8 cellular contexts compared by ENCODE assay signal in the genomic region with DNA sequence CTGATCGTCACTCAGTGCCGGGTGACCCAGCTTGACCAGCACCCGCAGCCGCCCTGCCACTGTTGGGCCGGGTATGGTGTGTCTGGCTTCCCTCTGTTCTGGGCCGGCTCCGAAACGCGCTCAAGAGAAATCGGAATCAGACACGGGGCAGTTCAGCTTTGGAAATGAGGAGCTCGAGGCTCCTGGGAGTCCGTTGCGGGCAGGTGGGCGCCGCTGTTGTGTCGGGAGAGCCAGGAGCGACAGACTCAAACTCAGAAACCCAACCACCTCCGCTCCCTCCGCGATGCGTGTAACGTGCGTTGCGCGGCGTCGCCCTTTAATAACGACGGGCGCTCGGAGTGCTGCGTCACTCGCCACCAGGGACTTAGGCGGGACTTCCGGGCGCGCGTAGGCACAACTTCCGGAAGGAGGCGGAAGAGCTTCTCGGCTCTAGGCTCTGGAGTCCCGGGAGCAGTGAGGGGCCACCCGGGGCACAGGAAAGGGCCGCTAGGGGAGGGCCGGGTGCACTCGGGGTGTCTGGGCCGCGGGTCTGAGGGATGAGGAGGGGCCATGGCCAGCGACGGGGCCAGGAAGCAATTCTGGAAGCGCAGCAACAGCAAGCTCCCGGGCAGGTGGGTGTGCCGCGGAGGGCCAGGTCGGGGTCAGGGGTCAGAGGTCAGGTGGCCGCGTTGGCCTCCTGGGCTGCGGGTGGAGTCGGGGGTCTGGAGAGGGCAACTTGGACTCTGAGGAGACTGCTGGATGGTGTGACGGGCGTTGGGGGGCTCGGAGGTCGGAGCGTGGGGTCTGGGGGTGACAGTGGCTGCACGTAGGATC. TPM values are rescaled to one million over a fixed set of nuclear protein-coding genes. Genes with fewer than 3 reads are reported as not detected.
A peak's percentile ranks its signal among the peaks of the same experiment; 100 is the strongest.
DNase-seq lines count a peak whose midpoint lies in the region; ATAC-seq and TF ChIP-seq lines count a peak whose summit lies in the region.

A gene with protein sequence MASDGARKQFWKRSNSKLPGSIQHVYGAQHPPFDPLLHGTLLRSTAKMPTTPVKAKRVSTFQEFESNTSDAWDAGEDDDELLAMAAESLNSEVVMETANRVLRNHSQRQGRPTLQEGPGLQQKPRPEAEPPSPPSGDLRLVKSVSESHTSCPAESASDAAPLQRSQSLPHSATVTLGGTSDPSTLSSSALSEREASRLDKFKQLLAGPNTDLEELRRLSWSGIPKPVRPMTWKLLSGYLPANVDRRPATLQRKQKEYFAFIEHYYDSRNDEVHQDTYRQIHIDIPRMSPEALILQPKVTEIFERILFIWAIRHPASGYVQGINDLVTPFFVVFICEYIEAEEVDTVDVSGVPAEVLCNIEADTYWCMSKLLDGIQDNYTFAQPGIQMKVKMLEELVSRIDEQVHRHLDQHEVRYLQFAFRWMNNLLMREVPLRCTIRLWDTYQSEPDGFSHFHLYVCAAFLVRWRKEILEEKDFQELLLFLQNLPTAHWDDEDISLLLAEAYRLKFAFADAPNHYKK (plus strand): TSS at position 413 of the 813 bp plus-strand sequence. CDS start 137 bp downstream, at position 550.

- ATAC-seq in GM18909 (IDR thresholded peaks at IDR 0.05; ENCODE audit: poor library complexity, unreplicated experiment) (peak; percentile 72), HG03175 (IDR thresholded peaks at IDR 0.05; ENCODE audit: unreplicated experiment) (peak; percentile 75)
- peak; percentile 95 to 96 for ATAC-seq in activated CD4-positive, CD25-positive, alpha-beta regulatory T cell treated with anti-CD3 and anti-CD28 coated beads, Interleukin-2, amount 50 U/mL, for 24 hours
- peak; percentile 91 for ATAC-seq in central memory CD8-positive, alpha-beta T cell (replicated peaks; ENCODE audit: extremely low read depth, poor library complexity, severe bottlenecking)

- H3K27ac Mint-ChIP-seq in central memory CD8-positive, alpha-beta T cell (ENCODE audit: low read depth) = peak within 1 kb of the TSS; percentile 99

- DNase-seq in AG04450 (ENCODE audit: low read depth, low spot score) = peak; percentile 80
- DNase-seq in NCI-H446 (lab: John Stamatoyannopoulos, UW) = peak; percentile 80 to 96
- DNase-seq in central memory CD8-positive, alpha-beta T cell (ENCODE audit: low spot score in 2 of 2) = peak; percentile 90 to 91
- DNase-seq in iris pigment epithelial cell (ENCODE audit: low read depth) = peak; percentile 96
- peak; percentile 88 to 93 for DNase-seq in stimulated activated CD4-positive, alpha-beta T cell treated with anti-CD3 and anti-CD28 coated beads, Interleukin-12 subunit alpha, Interleukin-12 subunit beta, amount 100 ng/mL, for 24 hours (ENCODE audit: low read depth in 2 of 2)

- H3K9me3 ChIP-seq in AG04450 (ENCODE audit: control insufficient read depth, insufficient read depth, low read length) = peaks cover 3% of the 10 kb centered on the region; the same call in 1 of the 2 replicates

- H3K9me3 Mint-ChIP-seq in central memory CD8-positive, alpha-beta T cell = no peaks in the 10 kb centered on the region

- H3K27ac ChIP-seq in AG04450 (ENCODE audit: low read depth, low read length) = peak within 1 kb of the TSS; percentile 81

- POLR2A ChIA-PET in AG04450 (lab: Yijun Ruan, JAX) = interaction anchor here (0.6 to 1.5 kb wide), 8 partner anchors 8 to 68 kb away, joined by 3 to 10 read pairs (median 8); no protein-coding TSS in a partner anchor

- CTCF ChIA-PET in AG04450 (lab: Charles Lee) = interaction anchor here (0.8 to 1.1 kb wide), 2 partner anchors 23 to 37 kb away, joined by 3 read pairs; no protein-coding TSS in a partner anchor

- no peak for TF ChIP-seq CTCF in AG04450 (IDR thresholded peaks at IDR 0.05; ENCODE audit: low read depth, low read length)

- peak within 1 kb of the TSS; percentile 100 for H3K4me3 ChIP-seq in AG04450 (ENCODE audit: low read depth, low read length)

- H3K27me3 Mint-ChIP-seq in central memory CD8-positive, alpha-beta T cell = no peaks in the 10 kb centered on the region

- peak within 1 kb of the TSS; percentile 96 for H3K4me3 Mint-ChIP-seq in central memory CD8-positive, alpha-beta T cell

- no peaks in the 10 kb centered on the region for H3K27me3 ChIP-seq in AG04450 (ENCODE audit: control insufficient read depth, insufficient read depth, low read length)

- H3K4me1 Mint-ChIP-seq in central memory CD8-positive, alpha-beta T cell = peaks cover 64% of the 10 kb centered on the region

- peaks cover 22% of the 10 kb centered on the region for H3K36me3 Mint-ChIP-seq in central memory CD8-positive, alpha-beta T cell (ENCODE audit: insufficient read depth)

RNA-seq across cellular contexts. Expression of the gene that starts here (rescaled TPM):
- polyA plus RNA-seq in AG04450 (2011; rRNA removed) = 19.8 and 21.6 TPM in 2 replicates
- 17.1 and 19.6 TPM in 2 replicates for polyA minus RNA-seq in AG04450 (2011; rRNA and poly(A)+ RNA removed)

Comparison
In these comparisons a context has a peak if more than half of its experiments do, and no peak if none do; other contexts are left out.
1. Peak in every context shown above with its lines: DNase-seq, ATAC-seq, H3K4me3 ChIP-seq and H3K27ac ChIP-seq.